12 cellular contexts compared by ENCODE assay signal in genomic region chr7:2357165-2357564, GRCh38. TPM values are rescaled to one million over a fixed set of nuclear protein-coding genes. Genes with fewer than 3 reads are reported as not detected.
DNase-seq lines count a peak whose midpoint lies in the region; ATAC-seq, FAIRE-seq and TF ChIP-seq lines count a peak whose summit lies in the region.
"Had no signal": no experiment of that assay in that cellular context is flagged by ENCODE, and none has a peak within 500 bp of the region (broad histone marks: within the 10 kb centered on the region; RNA-seq: fewer than 3 reads in every experiment).

No MANE protein-coding gene starts in this region.

- H3K9me3 ChIP-seq in PC-3 (ENCODE audit: low read length) = no peaks in the 10 kb centered on the region
- H3K9me3 ChIP-seq in endocrine pancreas (ENCODE audit: control insufficient read depth, low read length) = no peaks in the 10 kb centered on the region
- H3K9me3 ChIP-seq in kidney (ENCODE audit: control insufficient read depth in 1 of 2, low read length in 2 of 2) = no peaks in the 10 kb centered on the region

- no peak overlapping the region for H2AFZ ChIP-seq in PC-3 (ENCODE audit: low read length)

- POLR2A ChIA-PET in PC-3 (lab: Charles Lee; ENCODE audit: unreplicated experiment) = interaction anchor here (0.6 kb wide), 1 partner anchor 266 kb away, joined by 3 read pairs; no protein-coding TSS in a partner anchor

- no peak overlapping the region for H3K27ac Mint-ChIP-seq in activated naive CD4-positive, alpha-beta T cell treated with anti-CD3 and anti-CD28 coated beads, Interleukin-2, amount 10 ng/mL, durations not matched to agents 7 days and 5 days
- peak overlapping the region; percentile 6 for H3K27ac Mint-ChIP-seq in stimulated activated effector memory CD8-positive, alpha-beta T cell treated with anti-CD3 and anti-CD28 coated beads, Interleukin-12 subunit alpha, Interleukin-12 subunit beta, amount 100 ng/mL, for 72 hours

- no peaks in the 10 kb centered on the region for H3F3A ChIP-seq in PC-3 (ENCODE audit: low read length, unreplicated experiment)

- H3K9me3 Mint-ChIP-seq in activated naive CD4-positive, alpha-beta T cell treated with anti-CD3 and anti-CD28 coated beads, Interleukin-2, amount 10 ng/mL, durations not matched to agents 7 days and 5 days = no peaks in the 10 kb centered on the region
- no peaks in the 10 kb centered on the region for H3K9me3 Mint-ChIP-seq in stimulated activated effector memory CD8-positive, alpha-beta T cell treated with anti-CD3 and anti-CD28 coated beads, Interleukin-12 subunit alpha, Interleukin-12 subunit beta, amount 100 ng/mL, for 72 hours

- H3K4me1 Mint-ChIP-seq in activated naive CD4-positive, alpha-beta T cell treated with anti-CD3 and anti-CD28 coated beads, Interleukin-2, amount 10 ng/mL, durations not matched to agents 7 days and 5 days = peaks cover 45% of the 10 kb centered on the region
- peaks cover 34% of the 10 kb centered on the region for H3K4me1 Mint-ChIP-seq in stimulated activated effector memory CD8-positive, alpha-beta T cell treated with anti-CD3 and anti-CD28 coated beads, Interleukin-12 subunit alpha, Interleukin-12 subunit beta, amount 100 ng/mL, for 72 hours

- CTCF ChIA-PET in activated naive CD4-positive, alpha-beta T cell treated with anti-CD3 and anti-CD28 coated beads, Interleukin-2, amount 10 ng/mL, durations not matched to agents 7 days and 5 days (lab: Charles Lee) = no interaction called here
- CTCF ChIA-PET in PC-3 (lab: Charles Lee) = no interaction called here

- peak overlapping the region; percentile 100 for H3K4me2 ChIP-seq in PC-3 (ENCODE audit: low read length)

- no peaks in the 10 kb centered on the region for H3K27me3 Mint-ChIP-seq in activated naive CD4-positive, alpha-beta T cell treated with anti-CD3 and anti-CD28 coated beads, Interleukin-2, amount 10 ng/mL, durations not matched to agents 7 days and 5 days

- no peak for TF ChIP-seq CTCF in PC-3 (conservative IDR thresholded peaks at IDR 0.05; ENCODE audit: low read depth, low read length)
- TF ChIP-seq CTCF in kidney (IDR thresholded peaks at IDR 0.05; ENCODE audit: borderline replicate concordance, extremely low read depth, insufficient read depth) = no peak

- H3K9ac ChIP-seq in PC-3 (ENCODE audit: low read length) (no peak overlapping the region), endocrine pancreas (ENCODE audit: control insufficient read depth, insufficient read depth, low read length) (peak overlapping the region; percentile 30), kidney (ENCODE audit: low read length in 2 of 2) (no peak overlapping the region)

- TF ChIP-seq POLR2A in H54 (IDR thresholded peaks at IDR 0.05; ENCODE audit: low read depth, low read length) = no peak

- peak overlapping the region; percentile 6 for H3K4me3 Mint-ChIP-seq in activated naive CD4-positive, alpha-beta T cell treated with anti-CD3 and anti-CD28 coated beads, Interleukin-2, amount 10 ng/mL, durations not matched to agents 7 days and 5 days
- H3K4me3 Mint-ChIP-seq in stimulated activated effector memory CD8-positive, alpha-beta T cell treated with anti-CD3 and anti-CD28 coated beads, Interleukin-12 subunit alpha, Interleukin-12 subunit beta, amount 100 ng/mL, for 72 hours = peak overlapping the region; percentile 88

- H3K36me3 Mint-ChIP-seq in activated naive CD4-positive, alpha-beta T cell treated with anti-CD3 and anti-CD28 coated beads, Interleukin-2, amount 10 ng/mL, durations not matched to agents 7 days and 5 days = peaks cover 25% of the 10 kb centered on the region
- peaks cover 87% of the 10 kb centered on the region for H3K36me3 Mint-ChIP-seq in stimulated activated effector memory CD8-positive, alpha-beta T cell treated with anti-CD3 and anti-CD28 coated beads, Interleukin-12 subunit alpha, Interleukin-12 subunit beta, amount 100 ng/mL, for 72 hours

- H3K36me3 ChIP-seq in PC-3 (ENCODE audit: low read depth, low read length) (peaks cover 51% of the 10 kb centered on the region), endocrine pancreas (ENCODE audit: control insufficient read depth, insufficient read depth, low read length) (no peaks in the 10 kb centered on the region), kidney (ENCODE audit: control insufficient read depth in 1 of 2, insufficient read depth in 2 of 2, low read length in 2 of 2) (peaks cover 6 to 13% of the 10 kb centered on the region in 2 donors)

- H3K4me1 ChIP-seq in PC-3 (ENCODE audit: insufficient read depth, low read length) = peaks cover 25% of the 10 kb centered on the region
- peaks cover 5% of the 10 kb centered on the region for H3K4me1 ChIP-seq in endocrine pancreas (ENCODE audit: control insufficient read depth, insufficient read depth, low read length)
- peaks cover 6 to 18% of the 10 kb centered on the region in 2 donors for H3K4me1 ChIP-seq in kidney (ENCODE audit: control insufficient read depth in 1 of 2, insufficient read depth in 1 of 2, low read depth in 1 of 2, low read length in 2 of 2)

- intact Hi-C loops in PC-3 (cut with micrococcal nuclease) (loop anchor here (10.0 kb wide), 1 partner anchor 782 kb away; the partner anchor contains the start of gene PSMG3), kidney (cut with DNase I) (no loop called here)

- H3K79me2 ChIP-seq in PC-3 (ENCODE audit: low read length) = peaks cover 88% of the 10 kb centered on the region

- no TSS peak for BruUV-seq in PC-3 (replicated peaks; lab: Mats Ljungman, UMichigan)

- H4K20me1 ChIP-seq in PC-3 (ENCODE audit: low read length) = peaks cover 60% of the 10 kb centered on the region

- H3K4me3 ChIP-seq in PC-3 (ENCODE audit: low read length) (peak overlapping the region; percentile 99), endocrine pancreas (ENCODE audit: control insufficient read depth, insufficient read depth, low read length) (no peak overlapping the region), kidney (ENCODE audit: low read length in 2 of 2) (no peak overlapping the region)

- H3K27me3 ChIP-seq in PC-3 (ENCODE audit: low read length) (no peaks in the 10 kb centered on the region), endocrine pancreas (ENCODE audit: control insufficient read depth, insufficient read depth, low read length) (no peaks in the 10 kb centered on the region)

- no peak for ATAC-seq in PC-3
- ATAC-seq in stimulated activated effector memory CD8-positive, alpha-beta T cell treated with anti-CD3 and anti-CD28 coated beads, Interleukin-12 subunit alpha, Interleukin-12 subunit beta, amount 100 ng/mL, for 72 hours = no peak

- H3K9me2 ChIP-seq in PC-3 (replicated peaks; ENCODE audit: low read length) = no peaks in the 10 kb centered on the region

- FAIRE-seq in kidney (lab: Jason Lieb, UNC) (no peak), H54 (lab: Jason Lieb, UNC) (no peak)

- H3K27ac ChIP-seq in PC-3 (ENCODE audit: low read length) (no peak overlapping the region), kidney (ENCODE audit: low read depth in 2 of 2, low read length in 2 of 2) (no peak overlapping the region)

- no peak for DNase-seq in activated naive CD4-positive, alpha-beta T cell treated with anti-CD3 and anti-CD28 coated beads, Interleukin-2, amount 10 ng/mL, durations not matched to agents 7 days and 5 days
- DNase-seq in activated naive CD4-positive, alpha-beta T cell treated with anti-CD3 and anti-CD28 coated beads, Interleukin-2, amount 50 U/mL, for 16 hours = no peak
- DNase-seq in PC-3 = peak; percentile 22
- DNase-seq in stimulated activated effector memory CD8-positive, alpha-beta T cell treated with anti-CD3 and anti-CD28 coated beads, Interleukin-12 subunit alpha, Interleukin-12 subunit beta, amount 100 ng/mL, for 72 hours (ENCODE audit: low spot score in 2 of 2) = no peak
- no peak for DNase-seq in kidney
- no peak for DNase-seq in NCI-H524 (lab: John Stamatoyannopoulos, UW)
- DNase-seq in H54 (ENCODE audit: insufficient read length, low spot score) = no peak
- DNase-seq: H7; NCI-H2081; SHP77; stimulated activated CD4-positive, alpha-beta T cell treated with anti-CD3 and anti-CD28 coated beads, Interleukin-1b, Interleukin-23, amount 100 ng/mL, for 48 hours had no signal

RNA-seq across cellular contexts. Expression of gene EIF3B, which starts 2.5 kb away (rescaled TPM):
- 289 and 377 TPM in 2 replicates for total RNA-seq in PC-3 (2014; rRNA removed)
- total RNA-seq in kidney = 107 TPM
- polyA plus RNA-seq in kidney (ENCODE audit: insufficient read depth, low read depth, low replicate concordance) = 65.5 TPM

RNA-seq across cellular contexts. Expression of gene SNX8, which starts 42.9 kb away (rescaled TPM):
- 12.3 and 20.5 TPM in 2 replicates for total RNA-seq in PC-3 (2014; rRNA removed)
- 38.6 TPM for total RNA-seq in kidney
- polyA plus RNA-seq in kidney (ENCODE audit: insufficient read depth, low read depth, low replicate concordance) = 28.7 TPM

RNA-seq across cellular contexts. Expression of gene CHST12, which starts 46.2 kb away (rescaled TPM):
- total RNA-seq in PC-3 (2014; rRNA removed) (12.2 and 12.9 TPM in 2 replicates), kidney (25.6 TPM)
- polyA plus RNA-seq in kidney (ENCODE audit: insufficient read depth, low read depth, low replicate concordance) = 16.3 TPM
